ENCODE assay signal across 10 cellular contexts in the genomic region with DNA sequence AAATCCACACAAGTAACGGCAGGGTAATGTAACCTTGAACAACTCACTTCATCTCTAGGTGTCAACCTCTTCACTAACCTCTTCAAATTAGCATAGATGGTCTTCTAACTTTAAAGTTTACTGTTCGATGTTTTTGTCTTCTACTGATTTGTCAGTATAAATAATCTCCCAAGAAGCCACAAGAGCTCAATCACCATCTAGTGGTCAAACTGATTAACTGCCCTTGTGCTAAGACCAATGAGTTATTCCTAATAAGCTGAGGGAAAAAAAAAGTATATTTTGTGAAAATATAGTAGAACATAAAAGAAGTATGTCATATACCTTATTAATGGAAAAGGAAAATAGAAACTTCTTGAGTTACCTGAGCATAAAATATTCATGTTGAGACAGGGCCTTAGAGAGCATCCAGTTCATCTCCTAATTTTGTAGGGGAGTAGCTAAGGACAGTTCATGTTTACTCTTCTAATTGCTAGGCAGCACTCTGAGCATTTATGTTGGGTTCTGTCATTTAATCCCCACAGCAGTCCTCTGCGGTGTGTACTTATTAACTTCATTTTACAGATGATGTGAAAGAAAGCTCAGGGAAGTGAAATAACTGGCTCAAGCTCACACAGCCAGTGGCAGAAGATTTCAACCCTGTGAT.
A peak's percentile ranks its signal among the peaks of the same experiment; 100 is the strongest.
DNase-seq lines count a peak whose midpoint lies in the region; ATAC-seq and TF ChIP-seq lines count a peak whose summit lies in the region.
"Had no signal": no experiment of that assay in that cellular context is flagged by ENCODE, and none has a peak within 500 bp of the region (broad histone marks: within the 10 kb centered on the region; RNA-seq: fewer than 3 reads in every experiment).

No MANE protein-coding gene starts in this region.

- H3K36me3 ChIP-seq in CD8-positive, alpha-beta T cell (ENCODE audit: insufficient read depth, low read length), result peaks cover 61% of the 10 kb centered on the region
- H3K36me3 ChIP-seq in RWPE2 (ENCODE audit: low read depth) (no peaks in the 10 kb centered on the region), fibroblast of lung (ENCODE audit: control insufficient read depth, insufficient read depth, low read length) (peaks cover 1% of the 10 kb centered on the region), neuronal stem cell (replicated peaks in 1 of 2; ENCODE audit: control insufficient read depth in 2 of 2, insufficient read depth in 2 of 2, low read length in 2 of 2) (no peaks in the 10 kb centered on the region)

- no peak overlapping the region for H3K4ac ChIP-seq in neuronal stem cell (ENCODE audit: low read length)

- no peaks in the 10 kb centered on the region for H3K9me3 Mint-ChIP-seq in CD8-positive, alpha-beta T cell

- WGBS in neuronal stem cell (ENCODE audit: extremely low coverage in 2 of 2, insufficient read length in 2 of 2, insufficient replicate concordance in 1 of 2), 2 donors, result no CpG with 5 or more reads among the region's 3 CpGs

- H3K27ac Mint-ChIP-seq in CD8-positive, alpha-beta T cell, result peak overlapping the region; percentile 37

- intact Hi-C loops in CD8-positive, alpha-beta T cell (cut with DNase I, micrococcal nuclease), result loop anchor here (1.0 to 10.0 kb wide), 5 partner anchors 360 to 680 kb away; no protein-coding TSS in a partner anchor

- no peak overlapping the region for H2AK5ac ChIP-seq in neuronal stem cell (ENCODE audit: low read depth, low read length)

- no peak overlapping the region for H2BK15ac ChIP-seq in neuronal stem cell (ENCODE audit: low read length)

- H3K27ac ChIP-seq in CD8-positive, alpha-beta T cell (ENCODE audit: low read depth, low read length), result no peak overlapping the region
- H3K27ac ChIP-seq in RWPE2 (ENCODE audit: poor library complexity, severe bottlenecking) (no peak overlapping the region), fibroblast of lung (ENCODE audit: insufficient read depth, low read length) (no peak overlapping the region), neuronal stem cell (replicated peaks; ENCODE audit: low read length) (no peak overlapping the region)
- H3K27ac ChIP-seq: SJSA1, skin epidermis had no signal

- H3K23ac ChIP-seq in neuronal stem cell (ENCODE audit: low read depth, low read length, poor library complexity), result no peak overlapping the region

- no peak overlapping the region for H2AFZ ChIP-seq in fibroblast of lung (ENCODE audit: low read length)
- no peak overlapping the region for H2AFZ ChIP-seq in neuronal stem cell (ENCODE audit: low read length)

- no peak overlapping the region for H3K4me3 ChIP-seq in CD8-positive, alpha-beta T cell (ENCODE audit: low read depth, low read length)
- no peak overlapping the region for H3K4me3 ChIP-seq in RWPE2 (ENCODE audit: severe bottlenecking)
- H3K4me3 ChIP-seq in fibroblast of lung (replicated peaks in 1 of 4; ENCODE audit: control extremely low read depth in 1 of 4, insufficient read depth in 1 of 4, low read depth in 3 of 4, low read length in 4 of 4), result no peak overlapping the region
- H3K4me3 ChIP-seq in neuronal stem cell (ENCODE audit: low read length in 2 of 2), result no peak overlapping the region
- H3K4me3 ChIP-seq: SJSA1, skin epidermis had no signal

- POLR2A ChIA-PET in CD8-positive, alpha-beta T cell (lab: Charles Lee), result no interaction called here

- no peak for DNase-seq in CD8-positive, alpha-beta T cell
- DNase-seq in HS-27A (ENCODE audit: low read depth), result peak; percentile 34
- no peak for DNase-seq in RWPE2 (ENCODE audit: low spot score)
- peak; percentile 58 to 84 for DNase-seq in fibroblast of lung (ENCODE audit: low read depth in 2 of 2)
- peak; percentile 20 for DNase-seq in neuronal stem cell (ENCODE audit: low spot score)
- DNase-seq in nucleus accumbens (lab: John Stamatoyannopoulos, UW), result no peak

- no peak overlapping the region for H4K8ac ChIP-seq in neuronal stem cell (ENCODE audit: low read depth, low read length)

- H3K14ac ChIP-seq in neuronal stem cell (ENCODE audit: low read length), result no peak overlapping the region

- H3K79me2 ChIP-seq in fibroblast of lung (ENCODE audit: control insufficient read depth, insufficient read depth, low read length), result no peaks in the 10 kb centered on the region

- H4K91ac ChIP-seq in neuronal stem cell (ENCODE audit: low read depth, low read length, poor library complexity), result no peak overlapping the region

- H3K9me3 ChIP-seq in CD8-positive, alpha-beta T cell (ENCODE audit: low read length), result no peaks in the 10 kb centered on the region
- H3K9me3 ChIP-seq in RWPE2 (ENCODE audit: severe bottlenecking) (no peaks in the 10 kb centered on the region), fibroblast of lung (ENCODE audit: control insufficient read depth, insufficient read depth, low read depth, low read length) (no peaks in the 10 kb centered on the region), neuronal stem cell (replicated peaks in 1 of 2; ENCODE audit: control insufficient read depth in 2 of 2, insufficient read depth in 1 of 2, low read depth in 1 of 2, low read length in 2 of 2) (no peaks in the 10 kb centered on the region)

- H3K27me3 ChIP-seq in CD8-positive, alpha-beta T cell (ENCODE audit: insufficient read depth, low read length), result no peaks in the 10 kb centered on the region
- H3K27me3 ChIP-seq in RWPE2 (ENCODE audit: insufficient read depth, poor library complexity, severe bottlenecking) (no peaks in the 10 kb centered on the region), fibroblast of lung (ENCODE audit: control insufficient read depth, insufficient read depth, low read length) (no peaks in the 10 kb centered on the region), neuronal stem cell (ENCODE audit: control insufficient read depth in 3 of 3, insufficient read depth in 3 of 3, low read depth in 1 of 3, low read length in 3 of 3) (no peaks in the 10 kb centered on the region)
- H3K27me3 ChIP-seq: SJSA1 had no signal

- H3K79me1 ChIP-seq in neuronal stem cell (ENCODE audit: low read depth, low read length), result no peaks in the 10 kb centered on the region

- H3K4me1 ChIP-seq in CD8-positive, alpha-beta T cell (ENCODE audit: insufficient read depth, low read length), result no peaks in the 10 kb centered on the region
- H3K4me1 ChIP-seq in RWPE2 (ENCODE audit: insufficient read depth, poor library complexity, severe bottlenecking) (peaks cover 10% of the 10 kb centered on the region), fibroblast of lung (ENCODE audit: control insufficient read depth, extremely low read depth, insufficient read depth, low read length) (no peaks in the 10 kb centered on the region), neuronal stem cell (ENCODE audit: control insufficient read depth in 2 of 2, insufficient read depth in 1 of 2, low read depth in 1 of 2, low read length in 2 of 2) (no peaks in the 10 kb centered on the region)
- H3K4me1 ChIP-seq: SJSA1 had no signal

- H3K18ac ChIP-seq in neuronal stem cell (ENCODE audit: low read length), result no peak overlapping the region

- no peaks in the 10 kb centered on the region for H4K20me1 ChIP-seq in fibroblast of lung (ENCODE audit: control insufficient read depth, extremely low read depth, insufficient read depth, low read length)

- H3K4me2 ChIP-seq in fibroblast of lung (ENCODE audit: extremely low read depth, insufficient read depth, low read length) (no peak overlapping the region), neuronal stem cell (ENCODE audit: insufficient read depth, low read length, poor library complexity, severe bottlenecking) (no peak overlapping the region)

- H3K27me3 Mint-ChIP-seq in CD8-positive, alpha-beta T cell (ENCODE audit: low read depth), result no peaks in the 10 kb centered on the region

- H2BK120ac ChIP-seq in neuronal stem cell (ENCODE audit: low read depth, low read length), result no peak overlapping the region

- CTCF ChIA-PET in CD8-positive, alpha-beta T cell (lab: Charles Lee), result interaction anchor here (0.5 to 1.4 kb wide), 8 partner anchors 10 to 448 kb away, joined by 3 to 8 read pairs (median 3); no protein-coding TSS in a partner anchor

- peaks cover 99% of the 10 kb centered on the region for H3K36me3 Mint-ChIP-seq in CD8-positive, alpha-beta T cell

- no peak overlapping the region for H2BK12ac ChIP-seq in neuronal stem cell (ENCODE audit: low read length)

- H3K4me1 Mint-ChIP-seq in CD8-positive, alpha-beta T cell (ENCODE audit: low read depth), result no peaks in the 10 kb centered on the region

- no peak for ATAC-seq in CD8-positive, alpha-beta T cell
- peak; percentile 73 for ATAC-seq in GM18909 (IDR thresholded peaks at IDR 0.05; ENCODE audit: poor library complexity, unreplicated experiment)
- ATAC-seq in RWPE2 (ENCODE audit: low read depth), result peak; percentile 46; the same call in 1 of the 3 replicates
- ATAC-seq in GM21423 (IDR thresholded peaks at IDR 0.05; ENCODE audit: unreplicated experiment), result no peak

- H2BK5ac ChIP-seq in neuronal stem cell (ENCODE audit: low read length), result no peak overlapping the region

- TF ChIP-seq CTCF in CD8-positive, alpha-beta T cell (IDR thresholded peaks at IDR 0.05), result peak; percentile 47
- TF ChIP-seq CTCF in RWPE2 (IDR thresholded peaks at IDR 0.05; ENCODE audit: poor library complexity, severe bottlenecking), result peak; percentile 97
- TF ChIP-seq CTCF in fibroblast of lung (conservative IDR thresholded peaks at IDR 0.05 in 1 of 2, IDR thresholded peaks at IDR 0.05 in 1 of 2; ENCODE audit: low read depth in 1 of 2, low read length in 2 of 2), result peak; percentile 81 to 86

- H3K9ac ChIP-seq in fibroblast of lung (ENCODE audit: insufficient read depth, low read length), result no peak overlapping the region
- H3K9ac ChIP-seq in neuronal stem cell (ENCODE audit: low read depth, low read length, poor library complexity), result no peak overlapping the region

- no peak overlapping the region for H3K4me3 Mint-ChIP-seq in CD8-positive, alpha-beta T cell

Comparison
In these comparisons a context has a peak if more than half of its experiments do, and no peak if none do; other contexts are left out.
1. ATAC-seq: peak in GM18909 (single experiment) and RWPE2 (single experiment); none in CD8-positive, alpha-beta T cell (single experiment) and GM21423 (single experiment).
2. DNase-seq: peak in HS-27A (single experiment), fibroblast of lung (2 of 2) and neuronal stem cell (single experiment); none in CD8-positive, alpha-beta T cell (0 of 7), RWPE2 (single experiment) and nucleus accumbens (0 of 56).
3. CTCF ChIP-seq: peak in every context shown above with its lines; median percentile 97 in RWPE2; 84 in fibroblast of lung; 47 in CD8-positive, alpha-beta T cell.